ENCODE assay signal across 9 cellular contexts in genomic region chr13:111204438-111205177, GRCh38.
DNase-seq lines count a peak whose midpoint lies in the region; ATAC-seq and TF ChIP-seq lines count a peak whose summit lies in the region.
"Had no signal": no experiment of that assay in that cellular context is flagged by ENCODE, and none has a peak within 500 bp of the region (broad histone marks: within the 10 kb centered on the region; RNA-seq: fewer than 3 reads in every experiment).

No MANE protein-coding gene starts in this region.

- H3K27me3 Mint-ChIP-seq in activated naive CD4-positive, alpha-beta T cell treated with anti-CD3 and anti-CD28 coated beads, Interleukin-2, amount 10 ng/mL, durations not matched to agents 7 days and 5 days: no peaks in the 10 kb centered on the region

- peaks cover 0 to 8% of the 10 kb centered on the region in 2 donors for H3K9me3 Mint-ChIP-seq in activated naive CD4-positive, alpha-beta T cell treated with anti-CD3 and anti-CD28 coated beads, Interleukin-2, amount 50 U/mL, for 72 hours
- H3K9me3 Mint-ChIP-seq in activated naive CD4-positive, alpha-beta T cell treated with anti-CD3 and anti-CD28 coated beads, Interleukin-2, amount 10 ng/mL, durations not matched to agents 7 days and 5 days: no peaks in the 10 kb centered on the region

- peaks cover 44% of the 10 kb centered on the region for H3K4me1 ChIP-seq in lower lobe of right lung

- no peak for DNase-seq in activated naive CD4-positive, alpha-beta T cell treated with anti-CD3 and anti-CD28 coated beads, Interleukin-2, amount 50 U/mL, for 72 hours (ENCODE audit: low spot score in 2 of 2)
- DNase-seq in activated naive CD4-positive, alpha-beta T cell (lab: John Stamatoyannopoulos, UW): no peak
- DNase-seq in choroid plexus epithelial cell (ENCODE audit: low read depth): peak; percentile 86
- peak; percentile 73 for DNase-seq in lower lobe of right lung
- DNase-seq in ureter (ENCODE audit: low spot score): peak; percentile 54
- no peak for DNase-seq in activated naive CD4-positive, alpha-beta T cell treated with anti-CD3 and anti-CD28 coated beads, Interleukin-2, amount 10 ng/mL, durations not matched to agents 7 days and 5 days

- TF ChIP-seq CTCF in choroid plexus epithelial cell (conservative IDR thresholded peaks at IDR 0.05; ENCODE audit: low read depth, low read length): no peak
- TF ChIP-seq CTCF in lower lobe of right lung (IDR thresholded peaks at IDR 0.05): no peak

- peak overlapping the region; percentile 73 for H3K27ac ChIP-seq in lower lobe of right lung
- H3K27ac ChIP-seq: neutrophil had no signal

- CTCF ChIA-PET in activated naive CD4-positive, alpha-beta T cell treated with anti-CD3 and anti-CD28 coated beads, Interleukin-2, amount 10 ng/mL, durations not matched to agents 7 days and 5 days (lab: Charles Lee): interaction anchor here (1.0 kb wide), 1 partner anchor 11 kb away, joined by 3 read pairs; no protein-coding TSS in a partner anchor

- H3K36me3 Mint-ChIP-seq in activated naive CD4-positive, alpha-beta T cell treated with anti-CD3 and anti-CD28 coated beads, Interleukin-2, amount 50 U/mL, for 72 hours: peaks cover 0 to 26% of the 10 kb centered on the region in 2 donors
- H3K36me3 Mint-ChIP-seq in activated naive CD4-positive, alpha-beta T cell treated with anti-CD3 and anti-CD28 coated beads, Interleukin-2, amount 10 ng/mL, durations not matched to agents 7 days and 5 days: peaks cover 24% of the 10 kb centered on the region

- peaks cover 43% of the 10 kb centered on the region for H3K4me1 Mint-ChIP-seq in activated naive CD4-positive, alpha-beta T cell treated with anti-CD3 and anti-CD28 coated beads, Interleukin-2, amount 10 ng/mL, durations not matched to agents 7 days and 5 days

- no peak for ATAC-seq in activated naive CD4-positive, alpha-beta T cell treated with anti-CD3 and anti-CD28 coated beads, Interleukin-2, amount 50 U/mL, for 72 hours
- ATAC-seq in lower lobe of right lung (peak; percentile 82 to 83), HG03139 (IDR thresholded peaks at IDR 0.05; ENCODE audit: unreplicated experiment) (no peak), HG03521 (IDR thresholded peaks at IDR 0.05; ENCODE audit: unreplicated experiment) (no peak)

- intact Hi-C loops in lower lobe of right lung (cut with DNase I): no loop called here

- H3K4me3 ChIP-seq in choroid plexus epithelial cell (ENCODE audit: low read depth, low read length) (peak overlapping the region; percentile 57), lower lobe of right lung (peak overlapping the region; percentile 4)

- H3K9me3 ChIP-seq in lower lobe of right lung: no peaks in the 10 kb centered on the region
- H3K9me3 ChIP-seq: neutrophil had no signal

- H3K27ac Mint-ChIP-seq in activated naive CD4-positive, alpha-beta T cell treated with anti-CD3 and anti-CD28 coated beads, Interleukin-2, amount 50 U/mL, for 72 hours: peak overlapping the region; percentile 17 to 49
- no peak overlapping the region for H3K27ac Mint-ChIP-seq in activated naive CD4-positive, alpha-beta T cell treated with anti-CD3 and anti-CD28 coated beads, Interleukin-2, amount 10 ng/mL, durations not matched to agents 7 days and 5 days

- no peaks in the 10 kb centered on the region for H3K27me3 ChIP-seq in lower lobe of right lung (ENCODE audit: low read depth)
- H3K27me3 ChIP-seq: neutrophil had no signal

- peaks cover 5% of the 10 kb centered on the region for H3K36me3 ChIP-seq in lower lobe of right lung

- no peak overlapping the region for H3K4me3 Mint-ChIP-seq in activated naive CD4-positive, alpha-beta T cell treated with anti-CD3 and anti-CD28 coated beads, Interleukin-2, amount 10 ng/mL, durations not matched to agents 7 days and 5 days

Comparison
In these comparisons a context has a peak if more than half of its experiments do, and no peak if none do; other contexts are left out.
1. ATAC-seq: peak in lower lobe of right lung (2 of 2); none in activated naive CD4-positive, alpha-beta T cell treated with anti-CD3 and anti-CD28 coated beads, Interleukin-2, amount 50 U/mL, for 72 hours (0 of 2), HG03139 (single experiment) and HG03521 (single experiment).
2. DNase-seq: peak in choroid plexus epithelial cell (single experiment), lower lobe of right lung (single experiment) and ureter (single experiment); none in activated naive CD4-positive, alpha-beta T cell treated with anti-CD3 and anti-CD28 coated beads, Interleukin-2, amount 50 U/mL, for 72 hours (0 of 2), activated naive CD4-positive, alpha-beta T cell (0 of 4) and activated naive CD4-positive, alpha-beta T cell treated with anti-CD3 and anti-CD28 coated beads, Interleukin-2, amount 10 ng/mL, durations not matched to agents 7 days and 5 days (single experiment).